Comparison of ENCODE assay signal across 8 cellular contexts in the genomic region with DNA sequence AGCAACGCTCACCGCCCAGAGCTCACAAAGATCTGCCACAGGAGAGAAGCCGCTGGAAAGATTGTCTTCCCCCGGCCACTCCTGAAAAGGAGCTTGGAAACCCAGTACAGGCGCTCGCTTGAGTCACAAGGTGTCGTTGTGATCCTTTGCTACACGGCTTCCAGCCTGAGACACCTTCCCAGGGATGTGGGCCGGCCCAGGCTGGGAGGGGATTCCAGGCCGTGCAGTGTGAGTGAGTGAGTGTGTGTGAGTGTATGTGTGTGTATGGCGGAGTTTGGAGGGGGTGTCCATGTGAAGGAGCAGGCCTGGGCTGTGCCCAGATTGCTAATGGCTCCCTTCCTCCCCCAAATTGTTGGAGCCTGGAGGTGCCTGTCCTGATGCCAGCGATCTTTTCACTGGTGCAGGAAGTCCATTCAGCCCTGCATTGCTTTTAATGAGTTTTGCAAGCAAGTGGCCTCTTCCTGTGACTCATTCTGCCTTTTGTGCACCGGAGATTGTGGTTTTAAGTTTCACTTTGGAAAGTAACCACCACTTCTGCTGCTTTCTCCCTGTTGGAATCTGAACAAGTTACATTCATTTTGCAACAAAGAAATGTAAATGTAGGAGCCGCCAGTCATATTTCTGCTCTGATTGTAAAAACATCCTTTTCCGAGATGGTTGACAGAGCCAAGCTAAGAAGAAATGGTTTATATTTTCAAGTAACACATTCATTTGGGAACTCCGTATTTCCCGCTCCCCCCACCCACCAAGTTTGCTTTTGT.
DNase-seq lines count a peak whose midpoint lies in the region; TF ChIP-seq lines count a peak whose summit lies in the region.

No MANE protein-coding gene starts in this region.

- H3K18ac ChIP-seq in H9 (ENCODE audit: insufficient read length, low read depth, low read length) = peak overlapping the region; percentile 38

- peak overlapping the region; percentile 42 for H3K14ac ChIP-seq in H9 (ENCODE audit: insufficient read depth, low read length)

- H2AFZ ChIP-seq in H9 (ENCODE audit: low read length) (peak overlapping the region; percentile 2), hepatocyte (peak overlapping the region; percentile 50)

- no peak overlapping the region for H2BK20ac ChIP-seq in H9 (ENCODE audit: low read depth, low read length, poor library complexity, severe bottlenecking)

- H4K20me1 ChIP-seq in H9 (ENCODE audit: control insufficient read depth, insufficient read depth, insufficient read length) (no peaks in the 10 kb centered on the region), hepatocyte (ENCODE audit: insufficient read depth, poor library complexity, severe bottlenecking) (no peaks in the 10 kb centered on the region)

- H2BK5ac ChIP-seq in H9 (ENCODE audit: insufficient read length, low read length) = no peak overlapping the region

- H3K4me1 ChIP-seq in H9 (ENCODE audit: insufficient read depth, low read length) (peaks cover 8% of the 10 kb centered on the region; the same call in 1 of the 2 replicates), ascending aorta (peaks cover 4 to 17% of the 10 kb centered on the region in 2 donors), hepatocyte (ENCODE audit: insufficient read depth) (peaks cover 19% of the 10 kb centered on the region), rectal smooth muscle tissue (ENCODE audit: control insufficient read depth, insufficient read depth, low read length) (peaks cover 9% of the 10 kb centered on the region)

- H3K4me3 ChIP-seq in ascending aorta = peak overlapping the region; percentile 55
- H3K4me3 ChIP-seq in hepatocyte = peak overlapping the region; percentile 33
- peak overlapping the region; percentile 64 for H3K4me3 ChIP-seq in rectal smooth muscle tissue (ENCODE audit: low read length)

- WGBS in H9 (ENCODE audit: extremely low coverage, insufficient read length, low lambda C conversion rate) = no CpG with 5 or more reads among the region's 17 CpGs
- WGBS in hepatocyte (ENCODE audit: low lambda C conversion rate, missing lambda C conversion rate) = 12% methylated on average over 17 of the region's 17 CpGs

- H3K4ac ChIP-seq in H9 (ENCODE audit: low read depth, low read length) = no peak overlapping the region

- H3K27ac Mint-ChIP-seq in H9 = peak overlapping the region; percentile 81 to 96 (median 88)

- CTCF ChIA-PET in GM10248 (lab: Yijun Ruan, JAX) = interaction anchor here (0.7 to 2.2 kb wide), 6 partner anchors 11 to 1177 kb away, joined by 3 to 13 read pairs (median 6); no protein-coding TSS in a partner anchor

- H4K91ac ChIP-seq in H9 (ENCODE audit: insufficient read length, low read depth, low read length) = no peak overlapping the region

- H2BK120ac ChIP-seq in H9 (ENCODE audit: low read depth, low read length, poor library complexity, severe bottlenecking) = no peak overlapping the region

- H3K27me3 Mint-ChIP-seq in H9 (ENCODE audit: low read depth) = no peaks in the 10 kb centered on the region; the same call in 1 of the 2 replicates

- 0 out of 7 replicates have a peak, but pooled peaks cover 0 to 2% (median 0%) of the 10 kb centered on the region in 3 experiments for H3K36me3 Mint-ChIP-seq in H9 (ENCODE audit: insufficient read depth in 1 of 3, low read depth in 3 of 3)

- H3K9me3 ChIP-seq in H9 (ENCODE audit: control insufficient read depth, low read depth, low read length) (no peaks in the 10 kb centered on the region), ascending aorta (peaks cover 0 to 6% of the 10 kb centered on the region in 2 donors), hepatocyte (ENCODE audit: low read depth) (no peaks in the 10 kb centered on the region)

- peak overlapping the region; percentile 31 to 36; a peak in 3 of 5 replicates for H3K4me3 Mint-ChIP-seq in H9

- H3K9ac ChIP-seq in H9 (ENCODE audit: extremely low read depth, insufficient read length, low read length) (no peak overlapping the region), rectal smooth muscle tissue (ENCODE audit: low read length) (no peak overlapping the region)

- H3K9me3 Mint-ChIP-seq in H9 = peaks cover 0 to 2% of the 10 kb centered on the region in 2 experiments; a peak in 3 of 5 replicates

- H3K23ac ChIP-seq in H9 (ENCODE audit: insufficient read length, low read depth, low read length) = no peak overlapping the region

- H3K36me3 ChIP-seq in ascending aorta (peaks cover 4 to 9% of the 10 kb centered on the region in 2 donors), hepatocyte (replicated peaks; ENCODE audit: insufficient read depth, low read depth) (no peaks in the 10 kb centered on the region), rectal smooth muscle tissue (ENCODE audit: control insufficient read depth, insufficient read depth, low read length) (no peaks in the 10 kb centered on the region)

- TF ChIP-seq CTCF in GM10248 (IDR thresholded peaks at IDR 0.05; ENCODE audit: control extremely low read depth, extremely low read depth, low read depth, missing control alignments) (peak; percentile 22), H9 (conservative IDR thresholded peaks at IDR 0.05) (peak; percentile 57), ascending aorta (IDR thresholded peaks at IDR 0.05) (peak in 1 of 3 experiments; percentile 35), hepatocyte (IDR thresholded peaks at IDR 0.05; ENCODE audit: poor library complexity) (peak; percentile 64)

- H3K9me2 ChIP-seq in hepatocyte (replicated peaks; ENCODE audit: insufficient read depth) = no peaks in the 10 kb centered on the region

- no peak overlapping the region for H2AK5ac ChIP-seq in H9 (ENCODE audit: insufficient read length, low read length)

- peak overlapping the region; percentile 15 for H4K8ac ChIP-seq in H9 (replicated peaks; ENCODE audit: insufficient read length, low read depth, low read length)

- H3K79me2 ChIP-seq in H9 (ENCODE audit: insufficient read depth, low read length) (no peaks in the 10 kb centered on the region), hepatocyte (no peaks in the 10 kb centered on the region)

- intact Hi-C loops in ascending aorta (cut with DNase I) = loop anchor here (1.0 to 5.0 kb wide), 4 partner anchors 33 to 1177 kb away; a partner anchor contains a TSS

- H3K4me2 ChIP-seq in H9 (ENCODE audit: insufficient read depth, insufficient read length, low read length) (peak overlapping the region; percentile 30), hepatocyte (peak overlapping the region; percentile 73)

- H3K27me3 ChIP-seq in H9 (ENCODE audit: insufficient read depth, low read length) (no peaks in the 10 kb centered on the region), ascending aorta (no peaks in the 10 kb centered on the region), hepatocyte (no peaks in the 10 kb centered on the region), rectal smooth muscle tissue (ENCODE audit: control insufficient read depth, insufficient read depth, low read length) (no peaks in the 10 kb centered on the region)

- H2BK15ac ChIP-seq in H9 (ENCODE audit: low read depth, low read length) = no peak overlapping the region

- peaks cover 16 to 25% of the 10 kb centered on the region in 2 experiments for H3K4me1 Mint-ChIP-seq in H9

- no peak overlapping the region for H2BK12ac ChIP-seq in H9 (ENCODE audit: insufficient read length, low read depth, low read length)

- POLR2A ChIA-PET in GM10248 (lab: Yijun Ruan, JAX) = no interaction called here

- no peak overlapping the region for H4K5ac ChIP-seq in H9 (ENCODE audit: insufficient read length, low read depth, low read length)

- no peak overlapping the region for H3K56ac ChIP-seq in H9 (ENCODE audit: insufficient read length, low read depth, low read length)

- no peaks in the 10 kb centered on the region for H3K79me1 ChIP-seq in H9 (ENCODE audit: insufficient read depth, low read depth, low read length, poor library complexity, severe bottlenecking)

- peaks cover 3% of the 10 kb centered on the region for H3K23me2 ChIP-seq in H9 (ENCODE audit: insufficient read length, low read depth, low read length, poor library complexity, severe bottlenecking)

- DNase-seq in GM10248 (ENCODE audit: extremely low spot score) = peak; percentile 69
- peak; percentile 90 for DNase-seq in H9
- DNase-seq in LoVo (ENCODE audit: low spot score) = peak; percentile 76
- peak; percentile 96 for DNase-seq in SKM-1 (lab: John Stamatoyannopoulos, UW; ENCODE audit: unreplicated experiment)
- DNase-seq in ascending aorta (ENCODE audit: low spot score in 2 of 2) = peak; percentile 24 to 82
- peak; percentile 90 for DNase-seq in hepatocyte (ENCODE audit: low spot score)
- no peak for DNase-seq in DMS114 treated with DMSO at 0.1 percent for 48 hours (lab: John Stamatoyannopoulos, UW; ENCODE audit: unreplicated experiment)

- H3K27ac ChIP-seq in H9 (ENCODE audit: insufficient read length, low read depth, low read length) (peak overlapping the region; percentile 75), ascending aorta (peak overlapping the region; percentile 69 to 89), hepatocyte (peak overlapping the region; percentile 88), rectal smooth muscle tissue (ENCODE audit: low read depth, low read length) (peak overlapping the region; percentile 70)

- H3T11ph ChIP-seq in H9 (ENCODE audit: low read length) = no peak overlapping the region
